In the genomic region with DNA sequence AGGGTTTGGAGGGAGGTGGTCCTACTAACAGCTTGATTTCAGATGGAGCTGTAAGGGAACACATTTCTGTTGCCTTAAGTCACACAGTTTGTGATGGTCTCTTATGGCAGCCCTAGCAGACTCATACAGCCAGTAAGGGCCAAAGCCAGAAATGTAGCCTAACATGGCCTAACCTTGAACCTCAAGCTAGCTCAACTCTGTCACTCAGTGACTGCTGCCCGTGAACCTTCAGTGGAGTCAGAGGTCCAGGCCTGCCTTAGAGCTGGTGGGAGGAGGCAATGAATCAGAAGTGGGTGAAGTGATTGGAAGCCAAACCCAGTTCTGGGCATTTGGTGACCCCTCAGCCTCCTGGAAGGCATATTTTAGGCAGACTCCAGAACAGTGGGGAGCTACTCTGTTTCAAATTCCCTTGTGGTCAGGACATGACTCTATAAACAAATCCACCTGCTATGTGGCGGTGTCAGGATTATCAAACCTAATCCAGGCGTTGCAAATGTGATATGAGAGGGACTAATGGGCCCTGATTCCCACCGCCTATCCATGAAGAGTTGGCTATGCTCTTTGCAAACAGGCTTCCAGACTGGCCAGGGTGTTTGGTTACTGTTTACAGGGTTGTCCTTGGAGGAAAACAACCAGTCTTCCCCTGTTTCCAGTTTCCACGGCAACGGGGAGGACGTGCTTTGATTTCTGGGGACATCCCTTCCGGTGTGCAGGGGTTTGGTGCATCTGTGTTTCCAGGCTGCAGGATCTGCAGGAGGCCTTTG, we compare ENCODE assay signal across 1 cellular context.
TF ChIP-seq lines count a peak whose summit lies in the region.

No MANE protein-coding gene starts in this region.

TF ChIP-seq in HEK293, 187 proteins besides CTCF, POLR2A, EP300 and RAD21:
- TF ChIP-seq ZNF354C (tag by site-specific recombination; IDR thresholded peaks at IDR 0.05; ENCODE audit: borderline replicate concordance, low read depth) (no peak), SETDB1 (IDR thresholded peaks at IDR 0.05; ENCODE audit: insufficient read length, low read length) (no peak), ZNF560 (tag by site-specific recombination; IDR thresholded peaks at IDR 0.05; ENCODE audit: borderline replicate concordance) (no peak), ZNF112 (tag by site-specific recombination; IDR thresholded peaks at IDR 0.05) (no peak), WT1 (tag by site-specific recombination; IDR thresholded peaks at IDR 0.05) (no peak), GLIS2 (tag by site-specific recombination; IDR thresholded peaks at IDR 0.05) (no peak), ZNF501 (tag by site-specific recombination; IDR thresholded peaks at IDR 0.05) (no peak), FEZF1 (tag by site-specific recombination; IDR thresholded peaks at IDR 0.05) (no peak), ZNF248 (tag by site-specific recombination; IDR thresholded peaks at IDR 0.05) (no peak), ZNF366 (tag by site-specific recombination; conservative IDR thresholded peaks at IDR 0.05) (no peak), ZNF624 (tag by site-specific recombination; IDR thresholded peaks at IDR 0.05) (no peak), HOXA7 (CRISPR knock-in tag; IDR thresholded peaks at IDR 0.05; ENCODE audit: borderline replicate concordance) (no peak), HOXD13 (CRISPR knock-in tag; IDR thresholded peaks at IDR 0.05; ENCODE audit: borderline replicate concordance) (no peak), ZNF426 (tag by site-specific recombination; IDR thresholded peaks at IDR 0.05) (no peak), ZNF677 (tag by site-specific recombination; IDR thresholded peaks at IDR 0.05) (no peak), ZNF514 (tag by site-specific recombination; IDR thresholded peaks at IDR 0.05) (no peak), ZNF2 (tag by site-specific recombination; IDR thresholded peaks at IDR 0.05) (no peak)
- TF ChIP-seq, protein P1, sequence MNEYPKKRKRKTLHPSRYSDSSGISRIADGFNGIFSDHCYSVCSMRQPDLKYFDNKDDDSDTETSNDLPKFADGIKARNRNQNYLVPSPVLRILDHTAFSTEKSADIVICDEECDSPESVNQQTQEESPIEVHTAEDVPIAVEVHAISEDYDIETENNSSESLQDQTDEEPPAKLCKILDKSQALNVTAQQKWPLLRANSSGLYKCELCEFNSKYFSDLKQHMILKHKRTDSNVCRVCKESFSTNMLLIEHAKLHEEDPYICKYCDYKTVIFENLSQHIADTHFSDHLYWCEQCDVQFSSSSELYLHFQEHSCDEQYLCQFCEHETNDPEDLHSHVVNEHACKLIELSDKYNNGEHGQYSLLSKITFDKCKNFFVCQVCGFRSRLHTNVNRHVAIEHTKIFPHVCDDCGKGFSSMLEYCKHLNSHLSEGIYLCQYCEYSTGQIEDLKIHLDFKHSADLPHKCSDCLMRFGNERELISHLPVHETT (tag by site-specific recombination; IDR thresholded peaks at IDR 0.05): no peak
- TF ChIP-seq, protein P2, sequence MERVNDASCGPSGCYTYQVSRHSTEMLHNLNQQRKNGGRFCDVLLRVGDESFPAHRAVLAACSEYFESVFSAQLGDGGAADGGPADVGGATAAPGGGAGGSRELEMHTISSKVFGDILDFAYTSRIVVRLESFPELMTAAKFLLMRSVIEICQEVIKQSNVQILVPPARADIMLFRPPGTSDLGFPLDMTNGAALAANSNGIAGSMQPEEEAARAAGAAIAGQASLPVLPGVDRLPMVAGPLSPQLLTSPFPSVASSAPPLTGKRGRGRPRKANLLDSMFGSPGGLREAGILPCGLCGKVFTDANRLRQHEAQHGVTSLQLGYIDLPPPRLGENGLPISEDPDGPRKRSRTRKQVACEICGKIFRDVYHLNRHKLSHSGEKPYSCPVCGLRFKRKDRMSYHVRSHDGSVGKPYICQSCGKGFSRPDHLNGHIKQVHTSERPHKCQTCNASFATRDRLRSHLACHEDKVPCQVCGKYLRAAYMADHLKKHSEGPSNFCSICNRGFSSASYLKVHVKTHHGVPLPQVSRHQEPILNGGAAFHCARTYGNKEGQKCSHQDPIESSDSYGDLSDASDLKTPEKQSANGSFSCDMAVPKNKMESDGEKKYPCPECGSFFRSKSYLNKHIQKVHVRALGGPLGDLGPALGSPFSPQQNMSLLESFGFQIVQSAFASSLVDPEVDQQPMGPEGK (tag by site-specific recombination; IDR thresholded peaks at IDR 0.05): no peak
- TF ChIP-seq, protein P3, sequence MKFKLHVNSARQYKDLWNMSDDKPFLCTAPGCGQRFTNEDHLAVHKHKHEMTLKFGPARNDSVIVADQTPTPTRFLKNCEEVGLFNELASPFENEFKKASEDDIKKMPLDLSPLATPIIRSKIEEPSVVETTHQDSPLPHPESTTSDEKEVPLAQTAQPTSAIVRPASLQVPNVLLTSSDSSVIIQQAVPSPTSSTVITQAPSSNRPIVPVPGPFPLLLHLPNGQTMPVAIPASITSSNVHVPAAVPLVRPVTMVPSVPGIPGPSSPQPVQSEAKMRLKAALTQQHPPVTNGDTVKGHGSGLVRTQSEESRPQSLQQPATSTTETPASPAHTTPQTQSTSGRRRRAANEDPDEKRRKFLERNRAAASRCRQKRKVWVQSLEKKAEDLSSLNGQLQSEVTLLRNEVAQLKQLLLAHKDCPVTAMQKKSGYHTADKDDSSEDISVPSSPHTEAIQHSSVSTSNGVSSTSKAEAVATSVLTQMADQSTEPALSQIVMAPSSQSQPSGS (tag by site-specific recombination; IDR thresholded peaks at IDR 0.05; ENCODE audit: low read depth): no peak
